ENCODE assay signal across 22 cellular contexts in the genomic region with DNA sequence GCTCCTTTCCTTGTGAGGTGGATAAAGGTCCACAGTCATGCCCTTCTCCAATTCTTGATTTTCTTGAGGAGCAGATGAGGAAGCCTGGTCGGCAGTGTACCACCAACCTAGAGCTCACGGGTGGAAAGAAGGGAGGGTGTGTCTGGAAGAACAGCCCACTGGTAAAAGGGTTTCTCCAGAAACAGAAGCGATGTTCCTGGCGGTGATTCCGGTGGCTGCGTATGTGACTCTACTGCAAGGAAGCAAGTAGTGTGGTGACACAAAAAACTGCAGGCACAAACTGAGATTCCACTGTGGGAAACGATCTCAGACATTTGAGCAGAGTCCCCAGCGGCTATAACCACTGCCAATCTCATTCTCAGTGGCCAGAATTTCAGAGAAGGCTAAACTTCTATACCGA.
DNase-seq lines count a peak whose midpoint lies in the region; ATAC-seq, FAIRE-seq and TF ChIP-seq lines count a peak whose summit lies in the region.
"Had no signal": no experiment of that assay in that cellular context is flagged by ENCODE, and none has a peak within 500 bp of the region (broad histone marks: within the 10 kb centered on the region; RNA-seq: fewer than 3 reads in every experiment).

No MANE protein-coding gene starts in this region.

- H3K79me2 ChIP-seq in osteoblast (ENCODE audit: insufficient read depth, low read length), result no peaks in the 10 kb centered on the region

- no peaks in the 10 kb centered on the region for H3K36me3 ChIP-seq in osteoblast (ENCODE audit: insufficient read depth, low read length)

- H3K9me3 Mint-ChIP-seq in HFFc6, result no peaks in the 10 kb centered on the region
- no peaks in the 10 kb centered on the region for H3K9me3 Mint-ChIP-seq in activated T-helper 17 cell treated with anti-CD3 and anti-CD28 coated beads, Interleukin-2, amount 50 U/mL, for 72 hours
- no peaks in the 10 kb centered on the region for H3K9me3 Mint-ChIP-seq in activated CD8-positive, alpha-beta memory T cell treated with anti-CD3 and anti-CD28 coated beads, Interleukin-2, amount 10 ng/mL, durations not matched to agents 7 days and 5 days (ENCODE audit: low read depth)
- H3K9me3 Mint-ChIP-seq: CD4-positive, alpha-beta T cell; GM23338 had no signal

- no peaks in the 10 kb centered on the region for H4K20me1 ChIP-seq in osteoblast (ENCODE audit: insufficient read depth, low read length)
- H4K20me1 ChIP-seq: BLaER1 treated with 17β-estradiol and CSF1 and Interleukin-3, amounts not matched to agents 10 nM and 100 nM had no signal

- peak overlapping the region; percentile 55 to 79 for H3K27ac ChIP-seq in A549
- H3K27ac ChIP-seq in osteoblast (ENCODE audit: low read depth, low read length), result peak overlapping the region; percentile 1

- peaks cover 1% of the 10 kb centered on the region; the same call in 1 of the 2 replicates for H3K27me3 Mint-ChIP-seq in HFFc6 (ENCODE audit: insufficient read depth)
- peaks cover 7% of the 10 kb centered on the region for H3K27me3 Mint-ChIP-seq in activated T-helper 17 cell treated with anti-CD3 and anti-CD28 coated beads, Interleukin-2, amount 50 U/mL, for 72 hours
- no peaks in the 10 kb centered on the region for H3K27me3 Mint-ChIP-seq in activated CD8-positive, alpha-beta memory T cell treated with anti-CD3 and anti-CD28 coated beads, Interleukin-2, amount 10 ng/mL, durations not matched to agents 7 days and 5 days

- no peak for FAIRE-seq in A549 (lab: Jason Lieb, UNC)
- FAIRE-seq: A204.1, G401.6 had no signal

- POLR2A ChIA-PET in A549 (lab: Yijun Ruan, JAX), result no interaction called here

- WGBS in A549 (ENCODE audit: missing lambda C conversion rate), result 91% methylated on average over 9 of the region's 9 CpGs

- no peak for TF ChIP-seq POLR2A in A549 (IDR thresholded peaks at IDR 0.05; ENCODE audit: low read length)

- H3K4me1 ChIP-seq in A549, result peaks cover 21% of the 10 kb centered on the region
- peaks cover 6% of the 10 kb centered on the region for H3K4me1 ChIP-seq in osteoblast (ENCODE audit: insufficient read depth, low read length)

- CTCF ChIA-PET in A549 (lab: Yijun Ruan, JAX), result interaction anchor here (1.1 kb wide), 1 partner anchor 702 kb away, joined by 3 read pairs; no protein-coding TSS in a partner anchor
- CTCF ChIA-PET in activated CD8-positive, alpha-beta memory T cell treated with anti-CD3 and anti-CD28 coated beads, Interleukin-2, amount 10 ng/mL, durations not matched to agents 7 days and 5 days (lab: Charles Lee), result interaction anchor here (2.9 kb wide), 1 partner anchor 125 kb away, joined by 13 read pairs; no protein-coding TSS in a partner anchor

- H3K4me2 ChIP-seq in A549, result peak overlapping the region; percentile 48; the same call in 2 of the 3 replicates
- no peak overlapping the region for H3K4me2 ChIP-seq in osteoblast (ENCODE audit: insufficient read depth, low read length)
- H3K4me2 ChIP-seq: GM23338 had no signal

- H2AFZ ChIP-seq in osteoblast (ENCODE audit: low read length), result no peak overlapping the region
- H2AFZ ChIP-seq: GM23338 had no signal

- DNase-seq in A549 (ENCODE audit: low read depth in 1 of 2, low spot score in 1 of 2) (no peak), HFFc6 (no peak), osteoblast (ENCODE audit: insufficient read length, low spot score, missing footprints) (no peak), NCI-H2171 treated with DMSO at 0.1 percent for 48 hours (lab: John Stamatoyannopoulos, UW) (no peak)
- no peak for DNase-seq in activated CD8-positive, alpha-beta memory T cell treated with anti-CD3 and anti-CD28 coated beads, Interleukin-2, amount 10 ng/mL, durations not matched to agents 7 days and 5 days
- DNase-seq: CD4-positive, alpha-beta T cell; COR-L47; H9; Karpas-422; NCI-H1092 treated with DMSO at 0.1 percent for 48 hours; NCI-H1436; NCI-H187 treated with DMSO at 0.1 percent for 48 hours; NCI-H524 treated with DMSO at 0.1 percent for 48 hours; NCI-H774; SHP77 treated with DMSO at 0.1 percent for 48 hours; SW 1271 had no signal

- H3K27ac Mint-ChIP-seq in HFFc6, result peak overlapping the region; percentile 73; the same call in 1 of the 2 replicates
- peak overlapping the region; percentile 50 for H3K27ac Mint-ChIP-seq in activated T-helper 17 cell treated with anti-CD3 and anti-CD28 coated beads, Interleukin-2, amount 50 U/mL, for 72 hours
- H3K27ac Mint-ChIP-seq in activated CD8-positive, alpha-beta memory T cell treated with anti-CD3 and anti-CD28 coated beads, Interleukin-2, amount 10 ng/mL, durations not matched to agents 7 days and 5 days, result no peak overlapping the region
- H3K27ac Mint-ChIP-seq: CD4-positive, alpha-beta T cell; GM23338; H9 had no signal

- H3K9me3 ChIP-seq in A549, result no peaks in the 10 kb centered on the region
- no peaks in the 10 kb centered on the region for H3K9me3 ChIP-seq in osteoblast (ENCODE audit: low read depth, low read length)

- ATAC-seq in A549, result no peak
- no peak for ATAC-seq in activated T-helper 17 cell treated with anti-CD3 and anti-CD28 coated beads, Interleukin-2, amount 50 U/mL, for 72 hours (replicated peaks)
- no peak for ATAC-seq in HG03095 (IDR thresholded peaks at IDR 0.05; ENCODE audit: unreplicated experiment)
- ATAC-seq in activated CD8-positive, alpha-beta memory T cell treated with anti-CD3 and anti-CD28 coated beads, Interleukin-2, amount 10 ng/mL, durations not matched to agents 7 days and 5 days, result no peak
- ATAC-seq: GM23338 had no signal

- peaks cover 21% of the 10 kb centered on the region for H3K4me1 Mint-ChIP-seq in HFFc6 (ENCODE audit: low read depth)
- H3K4me1 Mint-ChIP-seq in activated T-helper 17 cell treated with anti-CD3 and anti-CD28 coated beads, Interleukin-2, amount 50 U/mL, for 72 hours, result peaks cover 5% of the 10 kb centered on the region
- peaks cover 18% of the 10 kb centered on the region for H3K4me1 Mint-ChIP-seq in activated CD8-positive, alpha-beta memory T cell treated with anti-CD3 and anti-CD28 coated beads, Interleukin-2, amount 10 ng/mL, durations not matched to agents 7 days and 5 days
- H3K4me1 Mint-ChIP-seq: GM23338, H9 had no signal

- H3K36me3 Mint-ChIP-seq in HFFc6 (ENCODE audit: low read depth), result peaks cover 29% of the 10 kb centered on the region
- H3K36me3 Mint-ChIP-seq in activated T-helper 17 cell treated with anti-CD3 and anti-CD28 coated beads, Interleukin-2, amount 50 U/mL, for 72 hours (ENCODE audit: low read depth), result no peaks in the 10 kb centered on the region
- H3K36me3 Mint-ChIP-seq in activated CD8-positive, alpha-beta memory T cell treated with anti-CD3 and anti-CD28 coated beads, Interleukin-2, amount 10 ng/mL, durations not matched to agents 7 days and 5 days, result no peaks in the 10 kb centered on the region

- no peak overlapping the region for H3K4me3 Mint-ChIP-seq in HFFc6
- H3K4me3 Mint-ChIP-seq in activated T-helper 17 cell treated with anti-CD3 and anti-CD28 coated beads, Interleukin-2, amount 50 U/mL, for 72 hours, result no peak overlapping the region
- H3K4me3 Mint-ChIP-seq in activated CD8-positive, alpha-beta memory T cell treated with anti-CD3 and anti-CD28 coated beads, Interleukin-2, amount 10 ng/mL, durations not matched to agents 7 days and 5 days, result no peak overlapping the region
- H3K4me3 Mint-ChIP-seq: CD4-positive, alpha-beta T cell; GM23338; H9 had no signal

- no peak for TF ChIP-seq CTCF in A549 (IDR thresholded peaks at IDR 0.05)
- no peak for TF ChIP-seq CTCF in HFFc6 (IDR thresholded peaks at IDR 0.05)
- no peak for TF ChIP-seq CTCF in osteoblast (IDR thresholded peaks at IDR 0.05; ENCODE audit: extremely low read depth, low read depth, low read length)

- H3K4me3 ChIP-seq in A549 (no peak overlapping the region), osteoblast (ENCODE audit: insufficient read depth, low read length) (no peak overlapping the region)
- H3K4me3 ChIP-seq: BLaER1 treated with 17β-estradiol and CSF1 and Interleukin-3, amounts not matched to agents 10 nM and 100 nM; GM23338 had no signal

- no peaks in the 10 kb centered on the region for H3K27me3 ChIP-seq in osteoblast (ENCODE audit: insufficient read depth, low read length)
- H3K27me3 ChIP-seq: BLaER1 treated with 17β-estradiol and CSF1 and Interleukin-3, amounts not matched to agents 10 nM and 100 nM had no signal

- no peak for TF ChIP-seq RAD21 in A549 (conservative IDR thresholded peaks at IDR 0.05 in 1 of 2, IDR thresholded peaks at IDR 0.05 in 1 of 2)

- TF ChIP-seq EP300 in A549 (IDR thresholded peaks at IDR 0.05), result no peak

TF ChIP-seq in A549, 52 proteins besides CTCF, POLR2A, EP300 and RAD21:
- TF ChIP-seq HDAC2 (IDR thresholded peaks at IDR 0.05), result no peak
- TF ChIP-seq JUNB (IDR thresholded peaks at IDR 0.05), result no peak
- no peak for TF ChIP-seq FOXS1 (CRISPR knock-in tag; IDR thresholded peaks at IDR 0.05)
